Comparison of ENCODE assay signal across 16 cellular contexts in genomic region chr10:76051007-76051936, GRCh38.
DNase-seq lines count a peak whose midpoint lies in the region; ATAC-seq and TF ChIP-seq lines count a peak whose summit lies in the region.
"Had no signal": no experiment of that assay in that cellular context is flagged by ENCODE, and none has a peak within 500 bp of the region (broad histone marks: within the 10 kb centered on the region; RNA-seq: fewer than 3 reads in every experiment).

No MANE protein-coding gene starts in this region.

- H4K20me1 ChIP-seq in BLaER1 treated with 17β-estradiol and CSF1 and Interleukin-3, amounts not matched to agents 10 nM and 100 nM = no peaks in the 10 kb centered on the region
- H4K20me1 ChIP-seq in SK-N-SH (ENCODE audit: insufficient read depth) = no peaks in the 10 kb centered on the region

- peaks cover 0 to 20% (median 0%) of the 10 kb centered on the region in 11 experiments; a peak in 5 of 22 replicates for H3K27me3 ChIP-seq in BLaER1 treated with 17β-estradiol and CSF1 and Interleukin-3, amounts not matched to agents 10 nM and 100 nM
- H3K27me3 ChIP-seq in lower lobe of right lung (ENCODE audit: low read depth) (no peaks in the 10 kb centered on the region), SK-N-SH (ENCODE audit: insufficient read depth) (0 out of 2 replicates have a peak, but pooled peaks cover 5% of the 10 kb centered on the region)

- peak overlapping the region; percentile 38 to 68 (median 61) for H3K4me2 ChIP-seq in BLaER1 treated with 17β-estradiol and CSF1 and Interleukin-3, amounts not matched to agents 10 nM and 100 nM
- no peak overlapping the region for H3K4me2 ChIP-seq in SK-N-SH

- H3K4me3 Mint-ChIP-seq in activated CD4-positive, alpha-beta T cell treated with anti-CD3 and anti-CD28 coated beads for 36 hours = no peak overlapping the region

- H3K9me3 Mint-ChIP-seq in activated CD4-positive, alpha-beta T cell treated with anti-CD3 and anti-CD28 coated beads for 36 hours (ENCODE audit: low read depth) = peaks cover 5% of the 10 kb centered on the region
- H3K9me3 Mint-ChIP-seq: activated T-helper 2 cell treated with anti-CD3 and anti-CD28 coated beads, Interferon-gamma antibody, Interleukin-2, Interleukin-4, amounts not matched to agents 10 μg/mL and 5 μg/mL and 100 μg/mL, durations not matched to agents 14 hours and 24 hours and 36 hours had no signal

- H3K9me3 ChIP-seq in BLaER1 treated with 17β-estradiol and CSF1 and Interleukin-3, amounts not matched to agents 10 nM and 100 nM (replicated peaks in 1 of 11) = peaks cover 13 to 23% (median 17%) of the 10 kb centered on the region in 11 experiments
- H3K9me3 ChIP-seq in lower lobe of right lung (peaks cover 4% of the 10 kb centered on the region), SK-N-SH (no peaks in the 10 kb centered on the region)
- H3K9me3 ChIP-seq: psoas muscle had no signal

- H3K9ac ChIP-seq in BLaER1 treated with 17β-estradiol and CSF1 and Interleukin-3, amounts not matched to agents 10 nM and 100 nM = no peak overlapping the region
- H3K9ac ChIP-seq in SK-N-SH = no peak overlapping the region

- peaks cover 0 to 6% (median 0%) of the 10 kb centered on the region in 11 experiments; a peak in 2 of 22 replicates for H3K36me3 ChIP-seq in BLaER1 treated with 17β-estradiol and CSF1 and Interleukin-3, amounts not matched to agents 10 nM and 100 nM
- H3K36me3 ChIP-seq in lower lobe of right lung = no peaks in the 10 kb centered on the region
- no peaks in the 10 kb centered on the region for H3K36me3 ChIP-seq in SK-N-SH (replicated peaks in 1 of 2; ENCODE audit: control insufficient read depth in 1 of 2, insufficient read depth in 2 of 2, low read length in 1 of 2)

- H3F3A ChIP-seq in SK-N-SH (replicated peaks; ENCODE audit: insufficient read depth) = no peaks in the 10 kb centered on the region

- DNase-seq in HEK293T (ENCODE audit: extremely low spot score) = no peak
- peak; percentile 97 for DNase-seq in SW480 (ENCODE audit: low spot score)
- DNase-seq in lower lobe of right lung = no peak
- no peak for DNase-seq in activated CD4-positive, alpha-beta T cell treated with anti-CD3 and anti-CD28 coated beads for 36 hours
- no peak for DNase-seq in COLO829 (ENCODE audit: low spot score)
- no peak for DNase-seq in SK-N-SH
- DNase-seq in KG1 (lab: John Stamatoyannopoulos, UW) = no peak
- DNase-seq: aorta; midbrain; MM.1S; NCI-H446; psoas muscle; RPMI8226; stimulated activated CD4-positive, alpha-beta T cell treated with anti-CD3 and anti-CD28 coated beads, Interleukin-1b, Interleukin-23, amount 100 ng/mL, for 48 hours had no signal

- H3K79me2 ChIP-seq in SK-N-SH (ENCODE audit: insufficient read depth) = no peaks in the 10 kb centered on the region

- no peak overlapping the region for H3K4me3 ChIP-seq in BLaER1 treated with 17β-estradiol and CSF1 and Interleukin-3, amounts not matched to agents 10 nM and 100 nM
- H3K4me3 ChIP-seq in lower lobe of right lung (no peak overlapping the region), SK-N-SH (ENCODE audit: low read depth in 2 of 2, low read length in 1 of 2) (no peak overlapping the region)
- H3K4me3 ChIP-seq: psoas muscle had no signal

- ATAC-seq in lower lobe of right lung = peak; percentile 37
- no peak for ATAC-seq in activated CD4-positive, alpha-beta T cell treated with anti-CD3 and anti-CD28 coated beads for 36 hours
- ATAC-seq: psoas muscle had no signal

- no peak for TF ChIP-seq CTCF in lower lobe of right lung (IDR thresholded peaks at IDR 0.05)
- TF ChIP-seq CTCF in SK-N-SH (IDR thresholded peaks at IDR 0.05) = no peak

- intact Hi-C loops in lower lobe of right lung (cut with DNase I) = no loop called here
- intact Hi-C loops in activated CD4-positive, alpha-beta T cell treated with anti-CD3 and anti-CD28 coated beads for 36 hours (cut with DNase I, micrococcal nuclease) = no loop called here

- no peak for TF ChIP-seq RAD21 in SK-N-SH (IDR thresholded peaks at IDR 0.05; ENCODE audit: low read length)

- peaks cover 6% of the 10 kb centered on the region for H3K27me3 Mint-ChIP-seq in activated CD4-positive, alpha-beta T cell treated with anti-CD3 and anti-CD28 coated beads for 36 hours

- no peak for TF ChIP-seq EP300 in SK-N-SH (IDR thresholded peaks at IDR 0.05; ENCODE audit: borderline replicate concordance in 1 of 2, low read depth in 1 of 2, low read length in 1 of 2)

- CTCF ChIA-PET in HEK293T (lab: Yijun Ruan, JAX) = interaction anchor here (0.6 to 1.8 kb wide), 5 partner anchors 10 to 252 kb away, joined by 3 to 12 read pairs (median 3); no protein-coding TSS in a partner anchor
- CTCF ChIA-PET in activated CD4-positive, alpha-beta T cell treated with anti-CD3 and anti-CD28 coated beads for 36 hours (lab: Charles Lee) = interaction anchor here (0.5 kb wide), 1 partner anchor 15 kb away, joined by 3 read pairs; no protein-coding TSS in a partner anchor
- CTCF ChIA-PET in SK-N-SH (lab: Yijun Ruan, JAX) = interaction anchor here (1.0 to 1.3 kb wide), 2 partner anchors 10 to 15 kb away, joined by 3 read pairs; no protein-coding TSS in a partner anchor

- peak overlapping the region in 4 of 11 experiments; percentile 8 to 80 (median 70); a peak in 7 of 22 replicates for H3K27ac ChIP-seq in BLaER1 treated with 17β-estradiol and CSF1 and Interleukin-3, amounts not matched to agents 10 nM and 100 nM
- H3K27ac ChIP-seq in lower lobe of right lung (no peak overlapping the region), SK-N-SH (ENCODE audit: low read depth in 2 of 2, low read length in 1 of 2) (no peak overlapping the region)
- H3K27ac ChIP-seq: psoas muscle had no signal

- no peaks in the 10 kb centered on the region for H3K9me2 ChIP-seq in SK-N-SH

- no peak overlapping the region for H2AFZ ChIP-seq in SK-N-SH (ENCODE audit: low read depth)

- POLR2A ChIA-PET in HEK293T (lab: Yijun Ruan, JAX) = interaction anchor here (1.3 kb wide), 1 partner anchor 42 kb away, joined by 3 read pairs; no protein-coding TSS in a partner anchor
- POLR2A ChIA-PET in activated CD4-positive, alpha-beta T cell treated with anti-CD3 and anti-CD28 coated beads for 36 hours (lab: Charles Lee) = no interaction called here
- POLR2A ChIA-PET in SK-N-SH (lab: Yijun Ruan, JAX) = no interaction called here

- H3K27ac Mint-ChIP-seq in activated CD4-positive, alpha-beta T cell treated with anti-CD3 and anti-CD28 coated beads for 36 hours = no peak overlapping the region
- H3K27ac Mint-ChIP-seq: activated T-helper 2 cell treated with anti-CD3 and anti-CD28 coated beads, Interferon-gamma antibody, Interleukin-2, Interleukin-4, amounts not matched to agents 10 μg/mL and 5 μg/mL and 100 μg/mL, durations not matched to agents 14 hours and 24 hours and 36 hours had no signal

- 77% methylated on average over 12 of the region's 12 CpGs for WGBS in SK-N-SH (ENCODE audit: low lambda C conversion rate)

- H3K4me1 Mint-ChIP-seq in activated CD4-positive, alpha-beta T cell treated with anti-CD3 and anti-CD28 coated beads for 36 hours = peaks cover 2% of the 10 kb centered on the region

- no peaks in the 10 kb centered on the region for H3K36me3 Mint-ChIP-seq in activated CD4-positive, alpha-beta T cell treated with anti-CD3 and anti-CD28 coated beads for 36 hours (ENCODE audit: low read depth)

- H3K4me1 ChIP-seq in BLaER1 treated with 17β-estradiol and CSF1 and Interleukin-3, amounts not matched to agents 10 nM and 100 nM = peaks cover 18 to 22% (median 21%) of the 10 kb centered on the region in 10 experiments
- H3K4me1 ChIP-seq in lower lobe of right lung (no peaks in the 10 kb centered on the region), SK-N-SH (ENCODE audit: control insufficient read depth in 1 of 2, insufficient read depth in 2 of 2, low read depth in 1 of 2, low read length in 1 of 2) (no peaks in the 10 kb centered on the region; a peak in 1 of 4 replicates)
- H3K4me1 ChIP-seq: psoas muscle had no signal

TF ChIP-seq in HEK293T, 16 proteins besides CTCF, POLR2A, EP300 and RAD21:
- TF ChIP-seq HDGF (IDR thresholded peaks at IDR 0.05; ENCODE audit: borderline replicate concordance) (no peak), PKNOX1 (IDR thresholded peaks at IDR 0.05) (peak; percentile 17; the same call in 1 of the 2 replicates)

TF ChIP-seq in SK-N-SH, 30 proteins besides CTCF, POLR2A, EP300 and RAD21 (continues in another document):
- TF ChIP-seq FOXJ3 (CRISPR knock-in tag; IDR thresholded peaks at IDR 0.05) (no peak), USF1 (IDR thresholded peaks at IDR 0.05; ENCODE audit: borderline replicate concordance, low read depth) (no peak), NFIC (IDR thresholded peaks at IDR 0.05; ENCODE audit: borderline replicate concordance) (no peak), SMC3 (IDR thresholded peaks at IDR 0.05; ENCODE audit: low read depth, low read length) (no peak), PBX3 (IDR thresholded peaks at IDR 0.05) (no peak), RXRA (IDR thresholded peaks at IDR 0.05; ENCODE audit: borderline replicate concordance, low read depth) (no peak), NRF1 (IDR thresholded peaks at IDR 0.05; ENCODE audit: low read depth, low read length) (no peak)
